32 cellular contexts compared by ENCODE assay signal in genomic region chr6:81194374-81194773, GRCh38.
"Had no signal": no experiment of that assay in that cellular context is flagged by ENCODE, and none has a peak within 500 bp of the region (broad histone marks: within the 10 kb centered on the region; RNA-seq: fewer than 3 reads in every experiment).

No MANE protein-coding gene starts in this region.

- H3K4me3 Mint-ChIP-seq: naive B cell; naive thymus-derived CD8-positive, alpha-beta T cell; natural killer cell treated with Interleukin-12 subunit alpha and Interleukin-12 subunit beta and Interleukin-15 and Interleukin-18, amount 100 ng/mL, for 72 hours; nephron progenitor cell; neural crest cell; stimulated activated memory B cell treated with anti-CD40 and anti-IgM and Interleukin-4, amounts not matched to agents 10 μg/mL and 1 μg/mL and 100 μg/mL, for 72 hours; stimulated activated naive CD8-positive, alpha-beta T cell treated with anti-CD3 and anti-CD28 coated beads, Interleukin-15, Interleukin-2, amounts not matched to agents 100 ng/mL and 50 ng/mL, for 24 hours had no signal

- H3K9ac ChIP-seq: parathyroid adenoma had no signal

- H2AFZ ChIP-seq: parathyroid adenoma had no signal

- H3K4me3 ChIP-seq: ovary, psoas muscle, skin epidermis, smooth muscle cell, spleen, stomach, thoracic aorta, thyroid gland, tibial nerve, upper lobe of right lung, uterus had no signal

- H3K4me1 Mint-ChIP-seq: naive B cell; naive thymus-derived CD8-positive, alpha-beta T cell; nephron progenitor cell; neural crest cell; stimulated activated memory B cell treated with anti-CD40 and anti-IgM and Interleukin-4, amounts not matched to agents 10 μg/mL and 1 μg/mL and 100 μg/mL, for 72 hours had no signal

- H3K36me3 Mint-ChIP-seq: naive B cell; naive thymus-derived CD8-positive, alpha-beta T cell; natural killer cell treated with Interleukin-12 subunit alpha and Interleukin-12 subunit beta and Interleukin-15 and Interleukin-18, amount 100 ng/mL, for 72 hours; stimulated activated memory B cell treated with anti-CD40 and anti-IgM and Interleukin-4, amounts not matched to agents 10 μg/mL and 1 μg/mL and 100 μg/mL, for 72 hours had no signal

- H3K27me3 Mint-ChIP-seq: naive B cell; naive thymus-derived CD8-positive, alpha-beta T cell; natural killer cell treated with Interleukin-12 subunit alpha and Interleukin-12 subunit beta and Interleukin-15 and Interleukin-18, amount 100 ng/mL, for 72 hours; progenitor cell of endocrine pancreas; stimulated activated memory B cell treated with anti-CD40 and anti-IgM and Interleukin-4, amounts not matched to agents 10 μg/mL and 1 μg/mL and 100 μg/mL, for 72 hours; stimulated activated naive CD8-positive, alpha-beta T cell treated with anti-CD3 and anti-CD28 coated beads, Interleukin-15, Interleukin-2, amounts not matched to agents 100 ng/mL and 50 ng/mL, for 24 hours had no signal

- H3K9me3 ChIP-seq: neutrophil, ovary, psoas muscle, spleen, stomach, thoracic aorta, thyroid gland, tibial nerve, upper lobe of right lung, uterus had no signal

- H3K9me3 Mint-ChIP-seq: nephron progenitor cell, neural crest cell had no signal

- ATAC-seq: naive thymus-derived CD8-positive, alpha-beta T cell; natural killer cell treated with Interleukin-12 subunit alpha and Interleukin-12 subunit beta and Interleukin-15 and Interleukin-18, amount 100 ng/mL, for 72 hours; psoas muscle; right cardiac atrium; sciatic nerve; stimulated activated memory B cell treated with anti-CD40 and anti-IgM and Interleukin-4, amounts not matched to agents 10 μg/mL and 1 μg/mL and 100 μg/mL, for 72 hours; upper lobe of right lung had no signal

- H3K4me1 ChIP-seq: parathyroid adenoma, psoas muscle, spleen, stomach, thyroid gland, tibial nerve, upper lobe of right lung, uterus had no signal

- H3K4me2 ChIP-seq: smooth muscle cell had no signal

- DNase-seq: naive B cell; naive thymus-derived CD8-positive, alpha-beta T cell; nephron progenitor cell; nucleus accumbens; ovary; posterior cingulate gyrus; psoas muscle; right cardiac atrium; spleen; stimulated activated CD4-positive, alpha-beta T cell treated with anti-CD3 and anti-CD28 coated beads, Interleukin-12 subunit alpha, Interleukin-12 subunit beta, amount 100 ng/mL, for 4 hours; stimulated activated CD4-positive, alpha-beta T cell treated with anti-CD3 and anti-CD28 coated beads, Interleukin-1b, Interleukin-23, amount 100 ng/mL, for 48 hours; stimulated activated CD4-positive, alpha-beta T cell treated with anti-CD3 and anti-CD28 coated beads, Interleukin-4, amount 100 ng/mL, for 1 hour; stimulated activated CD4-positive, alpha-beta T cell treated with anti-CD3 and anti-CD28 coated beads, Interleukin-4, amount 100 ng/mL, for 4 hours; stimulated activated CD8-positive, alpha-beta memory T cell treated with anti-CD3 and anti-CD28 coated beads, Interleukin-4, amount 100 ng/mL, for 48 hours; stimulated activated naive CD4-positive, alpha-beta T cell treated with Interleukin-2 at 50 U/mL for 16 hours; stomach; thyroid gland; trophoblast cell; upper lobe of right lung; uterus had no signal

- H3K27me3 ChIP-seq: neutrophil, ovary, spleen, stomach, thyroid gland, tibial nerve, upper lobe of right lung, uterus had no signal

- H3K27ac Mint-ChIP-seq: naive B cell; naive thymus-derived CD8-positive, alpha-beta T cell; natural killer cell treated with Interleukin-12 subunit alpha and Interleukin-12 subunit beta and Interleukin-15 and Interleukin-18, amount 100 ng/mL, for 72 hours; nephron progenitor cell; progenitor cell of endocrine pancreas; stimulated activated memory B cell treated with anti-CD40 and anti-IgM and Interleukin-4, amounts not matched to agents 10 μg/mL and 1 μg/mL and 100 μg/mL, for 72 hours; stimulated activated naive CD8-positive, alpha-beta T cell treated with anti-CD3 and anti-CD28 coated beads, Interleukin-15, Interleukin-2, amounts not matched to agents 100 ng/mL and 50 ng/mL, for 24 hours had no signal

- H3K36me3 ChIP-seq: neutrophil, ovary, spleen, stomach, thoracic aorta, thyroid gland, tibial nerve, upper lobe of right lung, uterus had no signal

- H3K27ac ChIP-seq: neutrophil, ovary, parathyroid adenoma, psoas muscle, skin epidermis, spleen, stomach, thoracic aorta, thyroid gland, tibial nerve, upper lobe of right lung, uterus had no signal

- H3K79me2 ChIP-seq: parathyroid adenoma had no signal
